33 cellular contexts compared by ENCODE assay signal in the genomic region with DNA sequence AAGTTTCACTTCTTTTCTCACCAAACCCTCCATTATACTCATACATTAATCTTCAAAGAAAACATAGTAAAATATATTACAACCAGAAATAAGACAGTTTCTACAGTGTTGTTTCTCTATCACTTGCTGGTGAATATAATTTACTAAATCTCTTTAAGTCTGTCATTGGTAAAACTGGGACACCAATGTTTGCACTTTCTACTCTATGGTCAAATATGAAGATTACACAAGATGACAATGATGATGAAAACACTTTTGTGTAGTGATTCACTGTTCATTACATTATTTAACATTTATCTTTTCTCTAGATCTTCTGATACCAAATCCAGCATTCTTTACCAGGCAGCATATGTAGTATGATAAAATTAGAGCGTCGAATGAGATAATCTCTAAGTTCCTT.
"Had no signal": no experiment of that assay in that cellular context is flagged by ENCODE, and none has a peak within 500 bp of the region (broad histone marks: within the 10 kb centered on the region; RNA-seq: fewer than 3 reads in every experiment).

No MANE protein-coding gene starts in this region.

- H3K9me3 ChIP-seq: MG63 had no signal

- H3K4me3 ChIP-seq: MG63 had no signal

- H3K27me3 ChIP-seq: MG63 had no signal

- H3K27ac ChIP-seq: KMS-11 had no signal

- H3K36me3 ChIP-seq: MG63 had no signal

- H3K4me2 ChIP-seq: KMS-11 had no signal

- H3K9ac ChIP-seq: KMS-11 had no signal

- DNase-seq: Karpas-422, Kasumi-1, KG1, MG63, MM.1S, NCI-H1048, NCI-H1092, NCI-H1092 treated with DMSO at 0.1 percent for 48 hours, NCI-H1105, NCI-H1105 treated with DMSO at 0.1 percent for 48 hours, NCI-H1417, NCI-H1417 treated with DMSO at 0.1 percent for 48 hours, NCI-H1436, NCI-H1436 treated with DMSO at 0.1 percent for 48 hours, NCI-H1694, NCI-H1694 treated with DMSO at 0.1 percent for 48 hours, NCI-H187, NCI-H187 treated with DMSO at 0.1 percent for 48 hours, NCI-H1930, NCI-H2029, NCI-H2029 treated with DMSO at 0.1 percent for 48 hours, NCI-H2081, NCI-H2081 treated with DMSO at 0.1 percent for 48 hours, NCI-H2107, NCI-H2171, NCI-H2171 treated with DMSO at 0.1 percent for 48 hours, NCI-H2227 treated with DMSO at 0.1 percent for 48 hours, NCI-H226, NCI-H345, NCI-H446, NCI-H510A, NCI-H510A treated with DMSO at 0.1 percent for 48 hours had no signal
